Comparison of ENCODE assay signal across 7 cellular contexts in the genomic region with DNA sequence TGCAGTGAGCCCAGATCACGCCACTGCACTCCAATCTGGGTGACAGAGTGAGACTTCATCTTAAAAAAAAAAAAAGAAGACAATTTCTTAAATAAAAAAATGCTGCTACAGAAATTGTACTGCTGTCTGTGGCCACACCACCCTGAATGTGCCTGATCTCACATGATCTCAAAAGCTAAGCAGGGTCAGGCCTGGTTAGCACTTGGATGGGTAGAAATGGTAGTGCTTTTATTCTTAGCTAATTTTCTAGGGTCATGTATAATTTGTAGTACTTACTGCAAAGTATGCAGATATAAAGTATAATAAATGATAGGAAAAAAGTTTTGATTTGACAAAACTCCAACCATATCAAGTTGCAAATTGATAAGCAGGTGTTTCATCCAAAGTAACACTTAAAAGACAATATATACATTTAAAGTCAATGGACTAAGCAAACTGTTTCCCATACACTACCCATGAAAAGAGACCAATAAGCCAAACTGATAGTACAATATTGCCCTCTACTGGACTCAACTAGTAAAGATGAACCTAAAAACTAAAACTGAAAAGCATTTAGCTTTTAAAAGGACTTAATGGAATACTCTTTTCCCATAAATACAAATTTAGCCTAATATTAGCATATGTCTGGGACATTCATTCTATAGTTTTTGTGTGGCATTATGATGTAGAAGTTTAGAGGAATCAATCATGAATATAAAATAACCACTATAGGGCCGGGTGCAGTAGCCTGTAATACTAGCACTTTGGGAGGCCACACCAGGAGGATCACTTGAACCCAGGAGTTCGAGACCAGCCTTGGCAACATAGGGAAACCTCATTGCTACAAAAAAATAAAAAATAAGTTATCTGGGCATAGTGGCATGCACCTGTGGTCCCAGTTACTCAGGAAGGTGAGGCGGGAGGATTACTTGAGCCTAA. TPM values are rescaled to one million over a fixed set of nuclear protein-coding genes. Genes with fewer than 3 reads are reported as not detected.
DNase-seq lines count a peak whose midpoint lies in the region; ATAC-seq and TF ChIP-seq lines count a peak whose summit lies in the region.

No MANE protein-coding gene starts in this region.

- H3K4me1 ChIP-seq in mammary epithelial cell (ENCODE audit: insufficient read depth, low read length) (no peaks in the 10 kb centered on the region), lower lobe of right lung (no peaks in the 10 kb centered on the region)

- H3K36me3 ChIP-seq in mammary epithelial cell (ENCODE audit: insufficient read depth, low read length) = no peaks in the 10 kb centered on the region
- no peaks in the 10 kb centered on the region for H3K36me3 ChIP-seq in lower lobe of right lung

- dilution Hi-C loops in mammary epithelial cell (cut with HindIII; ENCODE audit: low sequenced_read_pairs) = no loop called here

- H3K9me3 ChIP-seq in mammary epithelial cell (replicated peaks; ENCODE audit: insufficient read depth, low read length) (no peaks in the 10 kb centered on the region), lower lobe of right lung (no peaks in the 10 kb centered on the region)

- DNase-seq in GM03348 (ENCODE audit: low spot score) (peak; percentile 68), NCI-H748 treated with DMSO at 0.1 percent for 48 hours (lab: John Stamatoyannopoulos, UW) (peak; percentile 31), mammary epithelial cell (peak; percentile 37), lower lobe of right lung (no peak), NCI-H226 (no peak)

- TF ChIP-seq CTCF in mammary epithelial cell (conservative IDR thresholded peaks at IDR 0.05 in 1 of 2, IDR thresholded peaks at IDR 0.05 in 1 of 2; ENCODE audit: extremely low read depth in 1 of 2, insufficient read depth in 1 of 2, low read depth in 1 of 2, low read length in 2 of 2) = peak; percentile 59 to 62
- TF ChIP-seq CTCF in lower lobe of right lung (IDR thresholded peaks at IDR 0.05) = peak; percentile 70

- no peak overlapping the region for H2AFZ ChIP-seq in mammary epithelial cell (ENCODE audit: low read depth, low read length)

- no peaks in the 10 kb centered on the region for H3K27me3 ChIP-seq in mammary epithelial cell (ENCODE audit: insufficient read depth, low read length)
- no peaks in the 10 kb centered on the region for H3K27me3 ChIP-seq in lower lobe of right lung (ENCODE audit: low read depth)

- no peak overlapping the region for H3K4me2 ChIP-seq in mammary epithelial cell (ENCODE audit: insufficient read depth, low read depth, low read length)

- no TSS peak for BruUV-seq in mammary epithelial cell (replicated peaks; lab: Mats Ljungman, UMichigan)

- no peaks in the 10 kb centered on the region for H3K79me2 ChIP-seq in mammary epithelial cell (ENCODE audit: insufficient read depth, low read length)

- peak; percentile 64 for ATAC-seq in HG03378 (IDR thresholded peaks at IDR 0.05; ENCODE audit: unreplicated experiment)
- peak in 1 of 2 donors; percentile 61 for ATAC-seq in lower lobe of right lung
- ATAC-seq in HG03097 (IDR thresholded peaks at IDR 0.05; ENCODE audit: low FRiP score, unreplicated experiment) = no peak

- CTCF ChIA-PET in mammary epithelial cell (lab: Charles Lee; ENCODE audit: low non-redundant PET) = interaction anchor here (0.6 kb wide), 4 partner anchors 16 to 1253 kb away, joined by 4 to 7 read pairs (median 5); no protein-coding TSS in a partner anchor

- no peak overlapping the region for H3K9ac ChIP-seq in mammary epithelial cell (ENCODE audit: insufficient read depth, low read length)

- H3K27ac ChIP-seq in mammary epithelial cell (ENCODE audit: insufficient read depth, low read depth, low read length) (no peak overlapping the region), lower lobe of right lung (no peak overlapping the region)

- H3K4me3 ChIP-seq in mammary epithelial cell (replicated peaks in 1 of 3; ENCODE audit: insufficient read depth in 1 of 3, low read depth in 2 of 3, low read length in 3 of 3) = no peak overlapping the region
- H3K4me3 ChIP-seq in lower lobe of right lung = no peak overlapping the region

- intact Hi-C loops in mammary epithelial cell (cut with micrococcal nuclease) = loop anchor here (1.0 to 5.0 kb wide), 6 partner anchors 67 to 432 kb away; no protein-coding TSS in a partner anchor
- intact Hi-C loops in lower lobe of right lung (cut with DNase I) = loop anchor here (5.0 kb wide), 1 partner anchor 292 kb away; no protein-coding TSS in a partner anchor

- WGBS in mammary epithelial cell (ENCODE audit: low coverage, missing lambda C conversion rate) = 93% methylated on average over 4 of the region's 4 CpGs

- no peaks in the 10 kb centered on the region for H4K20me1 ChIP-seq in mammary epithelial cell (ENCODE audit: insufficient read depth, low read length)

- in situ Hi-C loops in mammary epithelial cell (cut with MboI; ENCODE audit: low sequenced_read_pairs in 2 of 2) = loop anchor here in 1 of 2 donors (10.0 kb wide), 1 partner anchor 194 kb away; no protein-coding TSS in a partner anchor

RNA-seq across cellular contexts. Expression of a gene that starts 18.6 kb away (rescaled TPM):
- total RNA-seq in mammary epithelial cell = 10 to 100 TPM; 25.5 to 65.2 TPM
- polyA plus RNA-seq in mammary epithelial cell = 20.0 TPM
- 53.7 TPM for polyA minus RNA-seq in mammary epithelial cell
- 25.8 TPM for total RNA-seq in lower lobe of right lung

RNA-seq across cellular contexts. Expression of a gene that starts 19.2 kb away (rescaled TPM):
- total RNA-seq in mammary epithelial cell = 1 to 10 TPM; 4.5 to 5.8 TPM
- 2.3 TPM for polyA plus RNA-seq in mammary epithelial cell
- polyA minus RNA-seq in mammary epithelial cell = 8.2 TPM
- 8.5 TPM for total RNA-seq in lower lobe of right lung

Comparison
In these comparisons a context has a peak if more than half of its experiments do, and no peak if none do; other contexts are left out.
1. DNase-seq: peak in GM03348 (single experiment), NCI-H748 treated with DMSO at 0.1 percent for 48 hours (single experiment) and mammary epithelial cell (single experiment); none in lower lobe of right lung (single experiment) and NCI-H226 (single experiment).